In the genomic region with DNA sequence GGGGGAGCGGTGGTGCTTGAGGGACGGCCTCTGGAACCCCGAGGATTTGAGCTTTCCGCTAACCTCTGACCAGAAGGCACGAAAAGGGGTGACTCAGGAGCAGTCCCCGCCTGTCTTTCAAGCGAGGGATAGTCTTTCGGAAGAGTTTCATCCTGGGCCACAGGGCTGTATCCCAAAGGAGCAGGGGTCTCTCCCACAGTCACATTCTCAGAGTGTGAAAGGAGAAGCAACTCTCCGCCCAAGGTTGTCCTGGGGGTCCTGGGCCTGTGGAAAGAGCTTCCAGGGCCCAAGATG, we compare ENCODE assay signal across 1 cellular context.
TF ChIP-seq lines count a peak whose summit lies in the region.

No MANE protein-coding gene starts in this region.

TF ChIP-seq in HCT116, 20 proteins besides CTCF, POLR2A, EP300 and RAD21 (continued from another document):
- TF ChIP-seq, protein P1, sequence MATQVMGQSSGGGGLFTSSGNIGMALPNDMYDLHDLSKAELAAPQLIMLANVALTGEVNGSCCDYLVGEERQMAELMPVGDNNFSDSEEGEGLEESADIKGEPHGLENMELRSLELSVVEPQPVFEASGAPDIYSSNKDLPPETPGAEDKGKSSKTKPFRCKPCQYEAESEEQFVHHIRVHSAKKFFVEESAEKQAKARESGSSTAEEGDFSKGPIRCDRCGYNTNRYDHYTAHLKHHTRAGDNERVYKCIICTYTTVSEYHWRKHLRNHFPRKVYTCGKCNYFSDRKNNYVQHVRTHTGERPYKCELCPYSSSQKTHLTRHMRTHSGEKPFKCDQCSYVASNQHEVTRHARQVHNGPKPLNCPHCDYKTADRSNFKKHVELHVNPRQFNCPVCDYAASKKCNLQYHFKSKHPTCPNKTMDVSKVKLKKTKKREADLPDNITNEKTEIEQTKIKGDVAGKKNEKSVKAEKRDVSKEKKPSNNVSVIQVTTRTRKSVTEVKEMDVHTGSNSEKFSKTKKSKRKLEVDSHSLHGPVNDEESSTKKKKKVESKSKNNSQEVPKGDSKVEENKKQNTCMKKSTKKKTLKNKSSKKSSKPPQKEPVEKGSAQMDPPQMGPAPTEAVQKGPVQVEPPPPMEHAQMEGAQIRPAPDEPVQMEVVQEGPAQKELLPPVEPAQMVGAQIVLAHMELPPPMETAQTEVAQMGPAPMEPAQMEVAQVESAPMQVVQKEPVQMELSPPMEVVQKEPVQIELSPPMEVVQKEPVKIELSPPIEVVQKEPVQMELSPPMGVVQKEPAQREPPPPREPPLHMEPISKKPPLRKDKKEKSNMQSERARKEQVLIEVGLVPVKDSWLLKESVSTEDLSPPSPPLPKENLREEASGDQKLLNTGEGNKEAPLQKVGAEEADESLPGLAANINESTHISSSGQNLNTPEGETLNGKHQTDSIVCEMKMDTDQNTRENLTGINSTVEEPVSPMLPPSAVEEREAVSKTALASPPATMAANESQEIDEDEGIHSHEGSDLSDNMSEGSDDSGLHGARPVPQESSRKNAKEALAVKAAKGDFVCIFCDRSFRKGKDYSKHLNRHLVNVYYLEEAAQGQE (IDR thresholded peaks at IDR 0.05; ENCODE audit: low read depth), result no peak
- TF ChIP-seq YY1 (IDR thresholded peaks at IDR 0.05; ENCODE audit: extremely low read depth, insufficient replicate concordance, low read depth, low read length), result no peak
- no peak for TF ChIP-seq EGR1 (IDR thresholded peaks at IDR 0.05; ENCODE audit: low read depth)
- TF ChIP-seq ELF1 (IDR thresholded peaks at IDR 0.05; ENCODE audit: borderline replicate concordance, low read depth), result no peak
- no peak for TF ChIP-seq TCF7L2 (IDR thresholded peaks at IDR 0.05; ENCODE audit: borderline replicate concordance, extremely low read depth, insufficient read depth, insufficient read length)
- no peak for TF ChIP-seq POLR2AphosphoS5 (IDR thresholded peaks at IDR 0.05; ENCODE audit: low read depth, low read length)
- TF ChIP-seq ZFX (IDR thresholded peaks at IDR 0.05), result no peak
- TF ChIP-seq CEBPB (IDR thresholded peaks at IDR 0.05; ENCODE audit: low read depth), result no peak
- no peak for TF ChIP-seq JUND (IDR thresholded peaks at IDR 0.05)
- TF ChIP-seq SP1 (IDR thresholded peaks at IDR 0.05; ENCODE audit: low read depth), result no peak
- TF ChIP-seq SIN3A (IDR thresholded peaks at IDR 0.05; ENCODE audit: low read depth), result no peak
- no peak for TF ChIP-seq ZNF274 (IDR thresholded peaks at IDR 0.05; ENCODE audit: low read depth, low read length)
